In the genomic region with DNA sequence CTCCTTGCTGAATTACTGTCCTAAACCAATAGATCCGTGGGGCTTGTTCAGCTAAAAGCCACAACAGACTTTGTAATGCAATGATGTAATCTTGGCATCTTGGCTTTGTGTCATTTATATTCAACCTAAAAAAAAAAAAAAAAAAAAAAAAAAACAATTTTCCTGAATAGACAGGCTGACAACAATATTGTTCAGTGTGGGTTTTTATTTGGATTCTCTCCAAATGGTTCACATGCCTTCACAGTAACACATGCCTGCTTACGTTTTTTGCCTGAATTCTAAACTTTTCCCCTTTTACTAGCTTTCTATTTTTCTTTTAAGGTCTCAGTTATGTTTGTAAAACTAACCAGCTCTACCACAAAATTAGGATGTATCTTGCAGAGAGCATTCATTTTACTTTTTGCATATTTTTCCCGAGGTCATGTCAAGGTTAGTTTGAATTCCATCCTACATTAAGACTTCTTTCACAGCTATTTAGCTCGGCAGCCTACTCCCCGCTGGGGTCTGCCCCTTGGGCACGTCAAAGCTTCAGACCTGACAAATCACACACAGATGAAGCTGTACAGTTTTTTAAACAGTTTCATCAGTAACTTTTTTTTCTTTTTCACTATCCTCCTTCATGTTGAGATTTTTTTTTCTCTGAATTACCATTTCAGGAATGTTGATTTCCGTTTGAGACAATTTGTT, we compare ENCODE assay signal across 10 cellular contexts.
DNase-seq lines count a peak whose midpoint lies in the region; ATAC-seq, FAIRE-seq and TF ChIP-seq lines count a peak whose summit lies in the region.
"Had no signal": no experiment of that assay in that cellular context is flagged by ENCODE, and none has a peak within 500 bp of the region (broad histone marks: within the 10 kb centered on the region; RNA-seq: fewer than 3 reads in every experiment).

No MANE protein-coding gene starts in this region.

- H3K23ac ChIP-seq in H1 (ENCODE audit: insufficient read length) (no peak overlapping the region), mesendoderm (ENCODE audit: low read length) (no peak overlapping the region)

- no peaks in the 10 kb centered on the region for H3K36me3 ChIP-seq in H1 (ENCODE audit: control insufficient read depth in 2 of 4, insufficient read depth in 4 of 4, low read length in 3 of 4)
- H3K36me3 ChIP-seq in mesendoderm (ENCODE audit: control insufficient read depth, insufficient read depth, low read length) = no peaks in the 10 kb centered on the region

- H3K79me2 ChIP-seq in H1 (ENCODE audit: control insufficient read depth in 1 of 2, insufficient read depth in 2 of 2, low read length in 2 of 2) (no peaks in the 10 kb centered on the region), mesendoderm (ENCODE audit: control insufficient read depth, insufficient read depth, low read length) (no peaks in the 10 kb centered on the region)

- no peak overlapping the region for H3K14ac ChIP-seq in H1 (ENCODE audit: insufficient read length)

- H4K5ac ChIP-seq in H1 (ENCODE audit: insufficient read length, low read depth, low read length) = no peak overlapping the region
- H4K5ac ChIP-seq in mesendoderm (ENCODE audit: low read length) = no peak overlapping the region

- H2BK120ac ChIP-seq in H1 (replicated peaks; ENCODE audit: low read depth, low read length) = no peak overlapping the region
- no peak overlapping the region for H2BK120ac ChIP-seq in mesendoderm (ENCODE audit: low read depth, low read length)

- peak; percentile 72 for DNase-seq in AG08395 (ENCODE audit: low spot score)
- peak; percentile 68 for DNase-seq in LHCN-M2 (ENCODE audit: low read depth)
- no peak for DNase-seq in H1 (ENCODE audit: low read depth in 1 of 2, low spot score in 2 of 2)
- peak; percentile 66 for DNase-seq in mesendoderm
- DNase-seq in activated CD4-positive, alpha-beta T cell treated with anti-CD3 and anti-CD28 coated beads, Interleukin-2, amount 50 U/mL, for 4 hours = no peak
- DNase-seq: activated CD8-positive, alpha-beta memory T cell treated with anti-CD3 and anti-CD28 coated beads, Interleukin-2, amount 50 U/mL, for 48 hours had no signal

- H2BK15ac ChIP-seq in H1 (ENCODE audit: low read length) (no peak overlapping the region), mesendoderm (replicated peaks; ENCODE audit: low read depth) (no peak overlapping the region)

- H3K4me2 ChIP-seq in H1 (ENCODE audit: insufficient read depth in 1 of 2, low read depth in 2 of 2, low read length in 2 of 2) = peak overlapping the region in 1 of 2 experiments; percentile 19; a peak in 1 of 4 replicates
- H3K4me2 ChIP-seq in mesendoderm (ENCODE audit: low read length) = no peak overlapping the region

- no peak overlapping the region for H4K8ac ChIP-seq in H1 (ENCODE audit: extremely low read depth, insufficient read depth, low read length)
- H4K8ac ChIP-seq in mesendoderm (ENCODE audit: low read depth, low read length) = no peak overlapping the region

- H3K9me3 ChIP-seq in H1 (ENCODE audit: insufficient read depth in 2 of 2, low read depth in 1 of 2, low read length in 1 of 2) = no peaks in the 10 kb centered on the region

- TF ChIP-seq POLR2A in H1 (IDR thresholded peaks at IDR 0.05; ENCODE audit: control extremely low read depth in 1 of 2, low read depth in 2 of 2, low read length in 2 of 2) = no peak

- H4K91ac ChIP-seq in H1 (replicated peaks; ENCODE audit: insufficient read length, low read length) = no peak overlapping the region

- H3K27ac ChIP-seq in H1 (ENCODE audit: low read depth, low read length) (no peak overlapping the region), mesendoderm (ENCODE audit: low read depth, low read length) (no peak overlapping the region)

- FAIRE-seq in H1 (lab: Jason Lieb, UNC) = peak; percentile 68

- H3K4ac ChIP-seq in H1 (replicated peaks; ENCODE audit: insufficient read length, low read depth, low read length) = no peak overlapping the region
- no peak overlapping the region for H3K4ac ChIP-seq in mesendoderm (ENCODE audit: low read depth, low read length)

- no peak for TF ChIP-seq EP300 in H1 (IDR thresholded peaks at IDR 0.05; ENCODE audit: borderline replicate concordance in 1 of 2, low read depth in 2 of 2, low read length in 2 of 2)

- H2AK5ac ChIP-seq in H1 (ENCODE audit: low read depth, low read length) (no peak overlapping the region), mesendoderm (ENCODE audit: low read length) (no peak overlapping the region)

- H3K4me3 ChIP-seq in H1 (ENCODE audit: extremely low read depth in 1 of 4, insufficient read depth in 2 of 4, low read depth in 3 of 4, low read length in 4 of 4) (no peak overlapping the region), mesendoderm (ENCODE audit: low read length) (no peak overlapping the region)

- H3K18ac ChIP-seq in H1 (ENCODE audit: extremely low read depth, low read length) (no peak overlapping the region), mesendoderm (ENCODE audit: low read length) (no peak overlapping the region)

- peaks cover 0 to 5% (median 0%) of the 10 kb centered on the region in 4 experiments; a peak in 1 of 7 replicates for H3K4me1 ChIP-seq in H1 (replicated peaks in 1 of 4; ENCODE audit: control insufficient read depth in 3 of 4, insufficient read depth in 4 of 4, low read length in 3 of 4)
- no peaks in the 10 kb centered on the region for H3K4me1 ChIP-seq in mesendoderm (ENCODE audit: control insufficient read depth, low read depth, low read length)

- H3K9ac ChIP-seq in H1 (replicated peaks in 1 of 4; ENCODE audit: extremely low read depth in 1 of 4, low read depth in 3 of 4, low read length in 3 of 4) (no peak overlapping the region), mesendoderm (ENCODE audit: low read length) (no peak overlapping the region)

- CTCF ChIA-PET in H1 (lab: Charles Lee; ENCODE audit: partially characterized antibody) = interaction anchor here (0.7 kb wide), 1 partner anchor 75 kb away, joined by 4 read pairs; no protein-coding TSS in a partner anchor

- no peak overlapping the region for H2BK5ac ChIP-seq in H1 (ENCODE audit: low read depth, low read length)
- no peak overlapping the region for H2BK5ac ChIP-seq in mesendoderm (ENCODE audit: low read length)

- H2BK12ac ChIP-seq in H1 (ENCODE audit: low read depth, low read length) = no peak overlapping the region

- H2AFZ ChIP-seq in H1 (ENCODE audit: low read length) = no peak overlapping the region

- H3K27me3 ChIP-seq in H1 (replicated peaks in 1 of 4; ENCODE audit: control insufficient read depth in 3 of 4, extremely low read depth in 1 of 4, insufficient read depth in 3 of 4, low read length in 3 of 4) (no peaks in the 10 kb centered on the region), mesendoderm (ENCODE audit: insufficient read depth, low read length, poor library complexity) (no peaks in the 10 kb centered on the region)

- TF ChIP-seq CTCF in H1 (IDR thresholded peaks at IDR 0.05; ENCODE audit: control extremely low read depth in 1 of 3, insufficient read depth in 1 of 3, low read depth in 1 of 3, low read length in 3 of 3) = no peak

- no peak overlapping the region for H3K56ac ChIP-seq in H1 (replicated peaks; ENCODE audit: insufficient read length, low read depth, low read length)
- no peak overlapping the region for H3K56ac ChIP-seq in mesendoderm (ENCODE audit: low read length)

- H3K79me1 ChIP-seq in H1 (ENCODE audit: low read depth, low read length) = no peaks in the 10 kb centered on the region
- H3K79me1 ChIP-seq in mesendoderm (ENCODE audit: low read length) = no peaks in the 10 kb centered on the region

- H3K23me2 ChIP-seq in H1 (ENCODE audit: low read depth, low read length) = no peaks in the 10 kb centered on the region

- no peak overlapping the region for H2BK20ac ChIP-seq in H1 (ENCODE audit: low read length)

- no peak for ATAC-seq in GM21360 (IDR thresholded peaks at IDR 0.05; ENCODE audit: unreplicated experiment)
- ATAC-seq in GM21367 (IDR thresholded peaks at IDR 0.05; ENCODE audit: unreplicated experiment) = no peak
- ATAC-seq in GM21723 (IDR thresholded peaks at IDR 0.05; ENCODE audit: unreplicated experiment) = no peak
- ATAC-seq: Panc1 had no signal

- TF ChIP-seq RAD21 in H1 (IDR thresholded peaks at IDR 0.05 in 1 of 2, conservative IDR thresholded peaks at IDR 0.05 in 1 of 2; ENCODE audit: low read depth in 2 of 2, low read length in 2 of 2) = no peak

- POLR2A ChIA-PET in H1 (lab: Charles Lee; ENCODE audit: partially characterized antibody) = no interaction called here

- no peaks in the 10 kb centered on the region for H4K20me1 ChIP-seq in H1 (replicated peaks in 1 of 2; ENCODE audit: control insufficient read depth in 1 of 2, insufficient read depth in 2 of 2, low read length in 2 of 2)

- whole genome bisulfite sequencing in H1 (ENCODE audit: extremely low coverage in 1 of 2, insufficient coverage in 1 of 2, insufficient read length in 1 of 2, insufficient replicate concordance in 2 of 2, low coverage in 1 of 2, low lambda C conversion rate in 2 of 2, missing lambda C conversion rate in 1 of 2), 2 experiments = 56% methylated on average over 7 of the region's 7 CpGs; no CpG with 5 or more reads in 1 of the 2 experiments
- WGBS in mesendoderm (ENCODE audit: extremely low coverage, insufficient coverage, low lambda C conversion rate) = no CpG with 5 or more reads among the region's 7 CpGs

TF ChIP-seq in H1, 55 proteins besides CTCF, POLR2A, EP300 and RAD21 (continues in another document):
- TF ChIP-seq CREB1 (IDR thresholded peaks at IDR 0.05) (no peak), POLR2AphosphoS5 (IDR thresholded peaks at IDR 0.05; ENCODE audit: low read depth, low read length) (no peak), SUZ12 (IDR thresholded peaks at IDR 0.05; ENCODE audit: low read length) (no peak), CTBP2 (IDR thresholded peaks at IDR 0.05; ENCODE audit: borderline replicate concordance, insufficient read depth, insufficient read length, low read length) (no peak), NRF1 (IDR thresholded peaks at IDR 0.05; ENCODE audit: low read depth, low read length) (no peak), SIRT6 (IDR thresholded peaks at IDR 0.05; ENCODE audit: low read length) (no peak), SP1 (IDR thresholded peaks at IDR 0.05; ENCODE audit: low read depth, low read length) (no peak), POU5F1 (IDR thresholded peaks at IDR 0.05; ENCODE audit: low read depth, low read length) (no peak), TCF12 (IDR thresholded peaks at IDR 0.05; ENCODE audit: low read depth, low read length) (no peak), YY1 (IDR thresholded peaks at IDR 0.05; ENCODE audit: low read depth, low read length) (no peak), RXRA (IDR thresholded peaks at IDR 0.05; ENCODE audit: insufficient read depth, low read depth, low read length) (no peak)
- TF ChIP-seq, protein P1, sequence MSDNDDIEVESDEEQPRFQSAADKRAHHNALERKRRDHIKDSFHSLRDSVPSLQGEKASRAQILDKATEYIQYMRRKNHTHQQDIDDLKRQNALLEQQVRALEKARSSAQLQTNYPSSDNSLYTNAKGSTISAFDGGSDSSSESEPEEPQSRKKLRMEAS (IDR thresholded peaks at IDR 0.05) = no peak
- TF ChIP-seq, protein P2, sequence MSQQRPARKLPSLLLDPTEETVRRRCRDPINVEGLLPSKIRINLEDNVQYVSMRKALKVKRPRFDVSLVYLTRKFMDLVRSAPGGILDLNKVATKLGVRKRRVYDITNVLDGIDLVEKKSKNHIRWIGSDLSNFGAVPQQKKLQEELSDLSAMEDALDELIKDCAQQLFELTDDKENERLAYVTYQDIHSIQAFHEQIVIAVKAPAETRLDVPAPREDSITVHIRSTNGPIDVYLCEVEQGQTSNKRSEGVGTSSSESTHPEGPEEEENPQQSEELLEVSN (IDR thresholded peaks at IDR 0.05) = no peak

Comparison
In these comparisons a context has a peak if more than half of its experiments do, and no peak if none do; other contexts are left out.
1. DNase-seq: peak in AG08395 (single experiment), LHCN-M2 (single experiment) and mesendoderm (single experiment); none in H1 (0 of 2) and activated CD4-positive, alpha-beta T cell treated with anti-CD3 and anti-CD28 coated beads, Interleukin-2, amount 50 U/mL, for 4 hours (0 of 2).